In genomic region chr9:135722365-135722764, GRCh38 we compare ENCODE assay signal across 23 cellular contexts. TPM values are rescaled to one million over a fixed set of nuclear protein-coding genes. Genes with fewer than 3 reads are reported as not detected.
DNase-seq lines count a peak whose midpoint lies in the region; ATAC-seq and TF ChIP-seq lines count a peak whose summit lies in the region.
"Had no signal": no experiment of that assay in that cellular context is flagged by ENCODE, and none has a peak within 500 bp of the region (broad histone marks: within the 10 kb centered on the region; RNA-seq: fewer than 3 reads in every experiment).

No MANE protein-coding gene starts in this region.

- no peaks in the 10 kb centered on the region for H3K36me3 Mint-ChIP-seq in neural progenitor cell
- H3K36me3 Mint-ChIP-seq: CD4-positive, CD25-positive, alpha-beta regulatory T cell; CD8-positive, alpha-beta memory T cell had no signal

- no peaks in the 10 kb centered on the region for H3K9me3 Mint-ChIP-seq in neural progenitor cell
- H3K9me3 Mint-ChIP-seq: CD4-positive, CD25-positive, alpha-beta regulatory T cell; CD8-positive, alpha-beta memory T cell; H9 had no signal

- no peaks in the 10 kb centered on the region for H3K4me1 ChIP-seq in GM23248 (ENCODE audit: insufficient read depth)
- no peaks in the 10 kb centered on the region for H3K4me1 ChIP-seq in neural progenitor cell
- no peaks in the 10 kb centered on the region for H3K4me1 ChIP-seq in mucosa of descending colon (ENCODE audit: low read depth)

- H4K20me1 ChIP-seq in GM23248 (ENCODE audit: insufficient read depth): no peaks in the 10 kb centered on the region
- no peaks in the 10 kb centered on the region for H4K20me1 ChIP-seq in neural progenitor cell (ENCODE audit: low read depth)

- H3K36me3 ChIP-seq in GM23248 (ENCODE audit: low read depth) (no peaks in the 10 kb centered on the region), neural progenitor cell (no peaks in the 10 kb centered on the region), mucosa of descending colon (ENCODE audit: low read depth) (no peaks in the 10 kb centered on the region)

- H3K9ac ChIP-seq in GM23248 (no peak overlapping the region), neural progenitor cell (no peak overlapping the region)

- peaks cover 8% of the 10 kb centered on the region for H3K27me3 Mint-ChIP-seq in neural progenitor cell (ENCODE audit: insufficient read depth, low read depth)

- ATAC-seq in HG03139 (IDR thresholded peaks at IDR 0.05; ENCODE audit: unreplicated experiment) (no peak), mucosa of descending colon (no peak)
- ATAC-seq: GM12878, K562 had no signal

- in situ Hi-C loops in GM23248 (cut with MboI): no loop called here

- H2AFZ ChIP-seq in GM23248 (no peak overlapping the region), neural progenitor cell (replicated peaks) (no peak overlapping the region)

- H3K27ac ChIP-seq in GM23248 (no peak overlapping the region), cingulate gyrus (ENCODE audit: low read depth, low read length) (peak overlapping the region; percentile 39), neural progenitor cell (no peak overlapping the region), temporal lobe (ENCODE audit: low read depth, low read length) (peak overlapping the region; percentile 82)

- peak overlapping the region; percentile 30 for H3K4me3 Mint-ChIP-seq in neural progenitor cell
- H3K4me3 Mint-ChIP-seq: CD4-positive, CD25-positive, alpha-beta regulatory T cell; CD8-positive, alpha-beta memory T cell; H9 had no signal

- TF ChIP-seq CTCF in neural progenitor cell (IDR thresholded peaks at IDR 0.05): no peak
- no peak for TF ChIP-seq CTCF in mucosa of descending colon (IDR thresholded peaks at IDR 0.05)

- no peaks in the 10 kb centered on the region for H3K9me2 ChIP-seq in GM23248 (ENCODE audit: insufficient read depth)

- no peaks in the 10 kb centered on the region for H3K79me2 ChIP-seq in GM23248 (ENCODE audit: insufficient read depth)
- H3K79me2 ChIP-seq in neural progenitor cell (ENCODE audit: low read depth): no peaks in the 10 kb centered on the region

- no peaks in the 10 kb centered on the region for H3K4me1 Mint-ChIP-seq in neural progenitor cell
- H3K4me1 Mint-ChIP-seq: CD4-positive, CD25-positive, alpha-beta regulatory T cell; CD8-positive, alpha-beta memory T cell had no signal

- peaks cover 3% of the 10 kb centered on the region for H3K27me3 ChIP-seq in GM23248 (replicated peaks; ENCODE audit: insufficient read depth)
- H3K27me3 ChIP-seq in neural progenitor cell: no peaks in the 10 kb centered on the region

- 40 to 41% methylated on average over 18 of the region's 18 CpGs for WGBS in GM23248 (ENCODE audit: low coverage in 1 of 2, low lambda C conversion rate in 2 of 2, missing lambda C conversion rate in 2 of 2), 2 experiments

- no peaks in the 10 kb centered on the region for H3F3A ChIP-seq in GM23248 (ENCODE audit: insufficient read depth)
- H3F3A ChIP-seq in neural progenitor cell (ENCODE audit: low read depth): no peaks in the 10 kb centered on the region

- DNase-seq in GM23248: peak; percentile 30
- no peak for DNase-seq in neural progenitor cell (ENCODE audit: low spot score)
- no peak for DNase-seq in stimulated activated naive CD4-positive, alpha-beta T cell treated with Interleukin-2 at 50 U/mL for 16 hours (lab: John Stamatoyannopoulos, UW)
- DNase-seq in mucosa of descending colon: no peak
- no peak for DNase-seq in SKM-1 (lab: John Stamatoyannopoulos, UW; ENCODE audit: unreplicated experiment)
- DNase-seq: AML-193; C1 segment of cervical spinal cord; CD4-positive, CD25-positive, alpha-beta regulatory T cell; CD8-positive, alpha-beta memory T cell; COR-L47; DMS 273 treated with DMSO at 0.1 percent for 48 hours; DMS53; DND-41; EL; H9; IMR-90 had no signal

- H3K4me2 ChIP-seq in GM23248 (ENCODE audit: unreplicated experiment) (no peak overlapping the region), neural progenitor cell (no peak overlapping the region)

- H3K4me3 ChIP-seq in GM23248 (no peak overlapping the region), neural progenitor cell (no peak overlapping the region), mucosa of descending colon (no peak overlapping the region)
- H3K4me3 ChIP-seq: GM12878, K562 had no signal

- H3K27ac Mint-ChIP-seq in neural progenitor cell: no peak overlapping the region
- H3K27ac Mint-ChIP-seq: CD4-positive, CD25-positive, alpha-beta regulatory T cell; CD8-positive, alpha-beta memory T cell; H9 had no signal

- H3K9me3 ChIP-seq in GM23248 (ENCODE audit: low read depth) (no peaks in the 10 kb centered on the region), neural progenitor cell (ENCODE audit: low read depth) (no peaks in the 10 kb centered on the region), mucosa of descending colon (no peaks in the 10 kb centered on the region)

- intact Hi-C loops in mucosa of descending colon (cut with DNase I, micrococcal nuclease): no loop called here

RNA-seq across cellular contexts. Expression of gene KCNT1, which starts 20.4 kb away (rescaled TPM):
- not detected in 2 replicates for total RNA-seq in GM23248 (2014; rRNA removed; shearing (Covaris generic))
- not detected in 2 replicates for polyA plus RNA-seq in GM23248 (2016; fragmentation: Nextera tagmentation; extraction: Ambion mirVana)
- total RNA-seq in neural progenitor cell (ENCODE audit: low replicate concordance): not detected in 2 replicates
- 3.9 TPM for total RNA-seq in temporal lobe
- under 1 TPM in 2 of 3 donors, not detected in 1; 0.22 to 0.60 TPM for total RNA-seq in mucosa of descending colon
- total RNA-seq: CD4-positive, CD25-positive, alpha-beta regulatory T cell; CD8-positive, alpha-beta memory T cell; G401; GM12878; IMR-90 had no signal
- polyA plus RNA-seq: CD4-positive, CD25-positive, alpha-beta regulatory T cell; GM12878; IMR-90; K562 had no signal

RNA-seq across cellular contexts. Expression of gene SOHLH1, which starts 23.1 kb away (rescaled TPM):
- not detected in 2 replicates for total RNA-seq in GM23248 (2014; rRNA removed; shearing (Covaris generic))
- not detected in 2 replicates for polyA plus RNA-seq in GM23248 (2016; fragmentation: Nextera tagmentation; extraction: Ambion mirVana)
- not detected in 2 replicates for total RNA-seq in neural progenitor cell (ENCODE audit: low replicate concordance)
- not detected for total RNA-seq in temporal lobe
- total RNA-seq in mucosa of descending colon: not detected
- total RNA-seq: CD4-positive, CD25-positive, alpha-beta regulatory T cell; CD8-positive, alpha-beta memory T cell; G401; GM12878; H1; H9; IMR-90 had no signal
- polyA plus RNA-seq: CD4-positive, CD25-positive, alpha-beta regulatory T cell; CD8-positive, alpha-beta memory T cell; GM12878; IMR-90 had no signal

RNA-seq across cellular contexts. Expression of gene LCN9, which starts 59.3 kb away (rescaled TPM):
- not detected in 2 replicates for total RNA-seq in GM23248 (2014; rRNA removed; shearing (Covaris generic))
- polyA plus RNA-seq in GM23248 (2016; fragmentation: Nextera tagmentation; extraction: Ambion mirVana): not detected in 2 replicates
- 2.4 and 6.6 TPM in 2 replicates for total RNA-seq in neural progenitor cell (ENCODE audit: low replicate concordance)
- not detected for total RNA-seq in temporal lobe
- not detected for total RNA-seq in mucosa of descending colon
- total RNA-seq: CD4-positive, CD25-positive, alpha-beta regulatory T cell; CD8-positive, alpha-beta memory T cell; G401; GM12878; IMR-90; K562 had no signal
- polyA plus RNA-seq: CD4-positive, CD25-positive, alpha-beta regulatory T cell; CD8-positive, alpha-beta memory T cell; GM12878; IMR-90; K562 had no signal

Comparison
In these comparisons a context has a peak if more than half of its experiments do, and no peak if none do; other contexts are left out.
1. H3K27ac ChIP-seq: peak in cingulate gyrus (single experiment) and temporal lobe (single experiment); none in GM23248 (single experiment) and neural progenitor cell (single experiment).